24 cellular contexts compared by ENCODE assay signal in the genomic region with DNA sequence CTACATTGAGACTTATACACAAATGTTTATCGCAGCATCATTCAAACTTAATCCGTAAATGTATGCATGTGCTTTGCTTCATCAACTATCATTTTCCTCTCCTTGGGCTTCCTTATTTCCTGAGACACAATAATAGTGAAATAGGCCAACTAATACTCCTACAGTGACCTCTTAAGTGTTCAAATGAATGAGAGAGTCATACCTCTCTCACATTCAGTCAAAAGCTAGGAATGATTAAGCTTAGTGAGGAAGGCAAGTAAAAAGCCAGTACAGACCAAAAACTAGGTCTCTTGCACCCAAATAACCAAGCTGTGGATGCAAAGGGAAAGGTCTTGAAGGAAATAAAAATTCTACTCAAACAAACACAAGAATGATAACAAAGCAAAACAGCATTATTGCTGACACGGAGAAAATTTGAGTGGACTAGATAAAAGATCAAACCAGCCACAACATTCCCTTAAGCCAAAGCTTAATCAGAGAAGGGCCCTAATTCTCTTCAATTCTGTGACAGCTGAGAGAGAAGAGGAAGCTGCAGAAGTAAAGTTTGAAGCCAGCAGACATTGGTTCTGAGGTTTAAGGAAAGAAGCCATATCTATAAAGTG.
DNase-seq lines count a peak whose midpoint lies in the region; ATAC-seq and TF ChIP-seq lines count a peak whose summit lies in the region.
"Had no signal": no experiment of that assay in that cellular context is flagged by ENCODE, and none has a peak within 500 bp of the region (broad histone marks: within the 10 kb centered on the region; RNA-seq: fewer than 3 reads in every experiment).

No MANE protein-coding gene starts in this region.

- H3K4me3 Mint-ChIP-seq in activated naive CD8-positive, alpha-beta T cell = no peak overlapping the region
- no peak overlapping the region for H3K4me3 Mint-ChIP-seq in activated naive CD8-positive, alpha-beta T cell treated with anti-CD3 and anti-CD28 coated beads, Interleukin-2, amount 50 U/mL, for 24 hours
- no peak overlapping the region for H3K4me3 Mint-ChIP-seq in effector memory CD8-positive, alpha-beta T cell
- H3K4me3 Mint-ChIP-seq: activated CD4-positive, alpha-beta T cell treated with anti-CD3 and anti-CD28 coated beads, Interleukin-2, amount 10 ng/mL, durations not matched to agents 7 days and 5 days; mesothelial cell of epicardium; nephron progenitor cell had no signal

- H3K36me3 Mint-ChIP-seq in activated naive CD8-positive, alpha-beta T cell = peaks cover 29% of the 10 kb centered on the region
- peaks cover 27% of the 10 kb centered on the region for H3K36me3 Mint-ChIP-seq in activated naive CD8-positive, alpha-beta T cell treated with anti-CD3 and anti-CD28 coated beads, Interleukin-2, amount 50 U/mL, for 24 hours (ENCODE audit: low read depth)
- H3K36me3 Mint-ChIP-seq in effector memory CD8-positive, alpha-beta T cell (ENCODE audit: insufficient read depth) = peaks cover 25% of the 10 kb centered on the region

- no peaks in the 10 kb centered on the region for H3K27me3 ChIP-seq in KMS-11 (ENCODE audit: insufficient read depth, low read depth)
- H3K27me3 ChIP-seq: body of pancreas, heart right ventricle, sigmoid colon had no signal

- H3K4me2 ChIP-seq in KMS-11 = no peak overlapping the region

- H3K79me2 ChIP-seq in KMS-11 (ENCODE audit: insufficient read depth, low read depth) = peaks cover 15% of the 10 kb centered on the region; the same call in 1 of the 2 replicates

- H3K4me3 ChIP-seq in KMS-11 (IDR thresholded peaks at IDR 0.05; ENCODE audit: insufficient read depth, low read depth, low read length) = no peak overlapping the region
- H3K4me3 ChIP-seq: body of pancreas, heart right ventricle, left ventricle myocardium inferior, sigmoid colon had no signal

- peak overlapping the region; percentile 19; the same call in 1 of the 2 replicates for H3K27ac ChIP-seq in KMS-11
- H3K27ac ChIP-seq: body of pancreas, heart right ventricle, left ventricle myocardium inferior, sigmoid colon had no signal

- TF ChIP-seq CTCF in KMS-11 (conservative IDR thresholded peaks at IDR 0.05; ENCODE audit: low read depth, low read length) = no peak

- H3K27me3 Mint-ChIP-seq in activated naive CD8-positive, alpha-beta T cell = no peaks in the 10 kb centered on the region
- H3K27me3 Mint-ChIP-seq in activated naive CD8-positive, alpha-beta T cell treated with anti-CD3 and anti-CD28 coated beads, Interleukin-2, amount 50 U/mL, for 24 hours = no peaks in the 10 kb centered on the region
- H3K27me3 Mint-ChIP-seq in effector memory CD8-positive, alpha-beta T cell = no peaks in the 10 kb centered on the region
- H3K27me3 Mint-ChIP-seq: activated CD4-positive, alpha-beta T cell treated with anti-CD3 and anti-CD28 coated beads, Interleukin-2, amount 10 ng/mL, durations not matched to agents 7 days and 5 days had no signal

- peaks cover 12% of the 10 kb centered on the region for H3K4me1 ChIP-seq in KMS-11 (ENCODE audit: low read depth, poor library complexity, severe bottlenecking)
- H3K4me1 ChIP-seq: body of pancreas, heart right ventricle, left ventricle myocardium inferior, sigmoid colon had no signal

- no peak for TF ChIP-seq POLR2A in GM18505 (IDR thresholded peaks at IDR 0.05; ENCODE audit: borderline replicate concordance, extremely low read depth, insufficient read depth, insufficient read length)

- ATAC-seq in activated naive CD8-positive, alpha-beta T cell treated with anti-CD3 and anti-CD28 coated beads, Interleukin-2, amount 50 U/mL, for 24 hours = no peak
- ATAC-seq in effector memory CD8-positive, alpha-beta T cell (replicated peaks) = no peak
- ATAC-seq in GM18505 (IDR thresholded peaks at IDR 0.05; ENCODE audit: unreplicated experiment) (no peak), GM19467 (IDR thresholded peaks at IDR 0.05; ENCODE audit: unreplicated experiment) (no peak)
- ATAC-seq: body of pancreas, heart right ventricle, PC-3 had no signal

- no peak overlapping the region for H2AFZ ChIP-seq in KMS-11 (ENCODE audit: low read depth)

- no peak overlapping the region for H3K9ac ChIP-seq in KMS-11

- peaks cover 6% of the 10 kb centered on the region; the same call in 1 of the 2 replicates for H3K36me3 ChIP-seq in KMS-11 (ENCODE audit: insufficient read depth)

- no peak for DNase-seq in activated naive CD8-positive, alpha-beta T cell treated with anti-CD3 and anti-CD28 coated beads, Interleukin-2, amount 50 U/mL, for 24 hours
- DNase-seq in effector memory CD8-positive, alpha-beta T cell = no peak
- no peak for DNase-seq in hippocampal formation (lab: John Stamatoyannopoulos, UW)
- no peak for DNase-seq in stimulated activated CD4-positive, alpha-beta T cell treated with anti-CD3 and anti-CD28 coated beads, Interleukin-12 subunit alpha, Interleukin-12 subunit beta, amount 100 ng/mL, for 4 hours
- DNase-seq: activated CD4-positive, alpha-beta T cell treated with anti-CD3 and anti-CD28 coated beads, Interleukin-2, amount 10 ng/mL, durations not matched to agents 7 days and 5 days; body of pancreas; DMS153; effector CD4-positive, alpha-beta T cell; erythroblast; foreskin fibroblast; heart right ventricle; left ventricle myocardium inferior; NCI-H1105 treated with DMSO at 0.1 percent for 48 hours; NCI-H2081; NCI-H446; nephron progenitor cell; PC-3; SIG-M5; sigmoid colon had no signal

- H3K9me3 Mint-ChIP-seq in activated naive CD8-positive, alpha-beta T cell (ENCODE audit: low read depth) = no peaks in the 10 kb centered on the region
- H3K9me3 Mint-ChIP-seq in activated naive CD8-positive, alpha-beta T cell treated with anti-CD3 and anti-CD28 coated beads, Interleukin-2, amount 50 U/mL, for 24 hours = peaks cover 7% of the 10 kb centered on the region
- no peaks in the 10 kb centered on the region for H3K9me3 Mint-ChIP-seq in effector memory CD8-positive, alpha-beta T cell

- H3K27ac Mint-ChIP-seq in activated naive CD8-positive, alpha-beta T cell = peak overlapping the region; percentile 7
- no peak overlapping the region for H3K27ac Mint-ChIP-seq in activated naive CD8-positive, alpha-beta T cell treated with anti-CD3 and anti-CD28 coated beads, Interleukin-2, amount 50 U/mL, for 24 hours
- peak overlapping the region; percentile 65 to 72 for H3K27ac Mint-ChIP-seq in effector memory CD8-positive, alpha-beta T cell
- H3K27ac Mint-ChIP-seq: activated CD4-positive, alpha-beta T cell treated with anti-CD3 and anti-CD28 coated beads, Interleukin-2, amount 10 ng/mL, durations not matched to agents 7 days and 5 days; mesothelial cell of epicardium; nephron progenitor cell had no signal

- H3K4me1 Mint-ChIP-seq in activated naive CD8-positive, alpha-beta T cell (ENCODE audit: low read depth) = peaks cover 25% of the 10 kb centered on the region
- H3K4me1 Mint-ChIP-seq in activated naive CD8-positive, alpha-beta T cell treated with anti-CD3 and anti-CD28 coated beads, Interleukin-2, amount 50 U/mL, for 24 hours = peaks cover 43% of the 10 kb centered on the region
- H3K4me1 Mint-ChIP-seq in effector memory CD8-positive, alpha-beta T cell (ENCODE audit: low read depth in 2 of 2) = peaks cover 19 to 48% of the 10 kb centered on the region in 2 donors
- H3K4me1 Mint-ChIP-seq: mesothelial cell of epicardium, nephron progenitor cell had no signal

- no peaks in the 10 kb centered on the region for H4K20me1 ChIP-seq in KMS-11 (ENCODE audit: insufficient read depth)
